Comparison of ENCODE assay signal across 3 cellular contexts in the genomic region with DNA sequence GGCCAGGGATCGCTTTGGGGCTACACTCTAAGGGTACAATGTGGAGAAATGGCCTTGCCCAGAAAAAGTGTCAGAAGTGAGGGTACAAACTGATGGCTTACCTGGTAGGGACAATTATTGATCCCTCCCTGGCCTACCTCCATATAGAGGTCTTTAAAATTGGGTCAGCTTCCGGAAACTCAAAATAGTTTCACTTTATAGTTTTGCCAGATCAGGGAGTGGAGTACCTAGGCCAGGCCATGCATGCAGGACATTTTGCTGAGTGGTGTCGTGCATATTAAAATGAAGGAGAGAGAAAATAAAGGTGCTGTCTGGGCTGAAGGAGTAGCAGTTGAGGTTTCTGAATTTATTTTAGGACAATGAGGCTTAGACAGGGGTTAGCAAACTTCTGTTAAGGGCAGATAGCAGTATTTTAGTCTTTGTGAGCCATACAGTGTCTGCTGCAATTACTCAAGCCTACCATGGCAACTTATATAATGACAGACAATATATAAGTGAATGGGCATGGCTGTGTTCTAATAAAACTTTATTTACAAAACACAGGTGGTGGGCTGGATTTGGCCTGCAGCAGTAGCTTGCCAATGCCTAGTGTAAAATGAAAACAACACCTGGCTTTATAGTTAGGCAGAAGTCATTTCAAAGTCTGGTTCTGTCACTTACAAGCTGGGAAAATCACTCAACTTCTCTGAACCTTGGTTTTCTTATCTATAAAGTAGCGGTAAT.
TF ChIP-seq lines count a peak whose summit lies in the region.

No MANE protein-coding gene starts in this region.

TF ChIP-seq in liver, 16 proteins besides CTCF, POLR2A, EP300 and RAD21:
- TF ChIP-seq TAF1 (conservative IDR thresholded peaks at IDR 0.05) (no peak), RXRA (IDR thresholded peaks at IDR 0.05) (peak in 1 of 2 donors; percentile 6), GABPA (IDR thresholded peaks at IDR 0.05 in 1 of 2, conservative IDR thresholded peaks at IDR 0.05 in 1 of 2) (no peak), HNF4G (IDR thresholded peaks at IDR 0.05) (no peak), EGR1 (IDR thresholded peaks at IDR 0.05; ENCODE audit: low read depth in 2 of 2) (no peak), FOXA1 (IDR thresholded peaks at IDR 0.05) (no peak), JUND (IDR thresholded peaks at IDR 0.05) (no peak), YY1 (IDR thresholded peaks at IDR 0.05) (no peak), FOXA2 (IDR thresholded peaks at IDR 0.05) (no peak), NR2F2 (IDR thresholded peaks at IDR 0.05) (no peak), HNF4A (conservative IDR thresholded peaks at IDR 0.05) (peak; percentile 3 to 17), SP1 (IDR thresholded peaks at IDR 0.05) (peak; percentile 31)
- TF ChIP-seq, protein P1, sequence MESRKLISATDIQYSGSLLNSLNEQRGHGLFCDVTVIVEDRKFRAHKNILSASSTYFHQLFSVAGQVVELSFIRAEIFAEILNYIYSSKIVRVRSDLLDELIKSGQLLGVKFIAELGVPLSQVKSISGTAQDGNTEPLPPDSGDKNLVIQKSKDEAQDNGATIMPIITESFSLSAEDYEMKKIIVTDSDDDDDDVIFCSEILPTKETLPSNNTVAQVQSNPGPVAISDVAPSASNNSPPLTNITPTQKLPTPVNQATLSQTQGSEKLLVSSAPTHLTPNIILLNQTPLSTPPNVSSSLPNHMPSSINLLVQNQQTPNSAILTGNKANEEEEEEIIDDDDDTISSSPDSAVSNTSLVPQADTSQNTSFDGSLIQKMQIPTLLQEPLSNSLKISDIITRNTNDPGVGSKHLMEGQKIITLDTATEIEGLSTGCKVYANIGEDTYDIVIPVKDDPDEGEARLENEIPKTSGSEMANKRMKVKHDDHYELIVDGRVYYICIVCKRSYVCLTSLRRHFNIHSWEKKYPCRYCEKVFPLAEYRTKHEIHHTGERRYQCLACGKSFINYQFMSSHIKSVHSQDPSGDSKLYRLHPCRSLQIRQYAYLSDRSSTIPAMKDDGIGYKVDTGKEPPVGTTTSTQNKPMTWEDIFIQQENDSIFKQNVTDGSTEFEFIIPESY (IDR thresholded peaks at IDR 0.05): no peak
- TF ChIP-seq, protein P2, sequence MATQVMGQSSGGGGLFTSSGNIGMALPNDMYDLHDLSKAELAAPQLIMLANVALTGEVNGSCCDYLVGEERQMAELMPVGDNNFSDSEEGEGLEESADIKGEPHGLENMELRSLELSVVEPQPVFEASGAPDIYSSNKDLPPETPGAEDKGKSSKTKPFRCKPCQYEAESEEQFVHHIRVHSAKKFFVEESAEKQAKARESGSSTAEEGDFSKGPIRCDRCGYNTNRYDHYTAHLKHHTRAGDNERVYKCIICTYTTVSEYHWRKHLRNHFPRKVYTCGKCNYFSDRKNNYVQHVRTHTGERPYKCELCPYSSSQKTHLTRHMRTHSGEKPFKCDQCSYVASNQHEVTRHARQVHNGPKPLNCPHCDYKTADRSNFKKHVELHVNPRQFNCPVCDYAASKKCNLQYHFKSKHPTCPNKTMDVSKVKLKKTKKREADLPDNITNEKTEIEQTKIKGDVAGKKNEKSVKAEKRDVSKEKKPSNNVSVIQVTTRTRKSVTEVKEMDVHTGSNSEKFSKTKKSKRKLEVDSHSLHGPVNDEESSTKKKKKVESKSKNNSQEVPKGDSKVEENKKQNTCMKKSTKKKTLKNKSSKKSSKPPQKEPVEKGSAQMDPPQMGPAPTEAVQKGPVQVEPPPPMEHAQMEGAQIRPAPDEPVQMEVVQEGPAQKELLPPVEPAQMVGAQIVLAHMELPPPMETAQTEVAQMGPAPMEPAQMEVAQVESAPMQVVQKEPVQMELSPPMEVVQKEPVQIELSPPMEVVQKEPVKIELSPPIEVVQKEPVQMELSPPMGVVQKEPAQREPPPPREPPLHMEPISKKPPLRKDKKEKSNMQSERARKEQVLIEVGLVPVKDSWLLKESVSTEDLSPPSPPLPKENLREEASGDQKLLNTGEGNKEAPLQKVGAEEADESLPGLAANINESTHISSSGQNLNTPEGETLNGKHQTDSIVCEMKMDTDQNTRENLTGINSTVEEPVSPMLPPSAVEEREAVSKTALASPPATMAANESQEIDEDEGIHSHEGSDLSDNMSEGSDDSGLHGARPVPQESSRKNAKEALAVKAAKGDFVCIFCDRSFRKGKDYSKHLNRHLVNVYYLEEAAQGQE (IDR thresholded peaks at IDR 0.05): no peak
- TF ChIP-seq, protein P3, sequence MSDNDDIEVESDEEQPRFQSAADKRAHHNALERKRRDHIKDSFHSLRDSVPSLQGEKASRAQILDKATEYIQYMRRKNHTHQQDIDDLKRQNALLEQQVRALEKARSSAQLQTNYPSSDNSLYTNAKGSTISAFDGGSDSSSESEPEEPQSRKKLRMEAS (IDR thresholded peaks at IDR 0.05): no peak
- TF ChIP-seq, protein P4, sequence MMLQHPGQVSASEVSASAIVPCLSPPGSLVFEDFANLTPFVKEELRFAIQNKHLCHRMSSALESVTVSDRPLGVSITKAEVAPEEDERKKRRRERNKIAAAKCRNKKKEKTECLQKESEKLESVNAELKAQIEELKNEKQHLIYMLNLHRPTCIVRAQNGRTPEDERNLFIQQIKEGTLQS (IDR thresholded peaks at IDR 0.05): no peak

TF ChIP-seq in HepG2, 621 proteins besides CTCF, POLR2A, EP300 and RAD21:
- TF ChIP-seq ZNF253 (CRISPR knock-in tag; IDR thresholded peaks at IDR 0.05; ENCODE audit: borderline replicate concordance) (no peak), RAD51 (IDR thresholded peaks at IDR 0.05; ENCODE audit: borderline replicate concordance) (no peak), ATF7-NPFF (CRISPR knock-in tag; IDR thresholded peaks at IDR 0.05; ENCODE audit: low read depth) (no peak), SETDB1 (CRISPR knock-in tag; IDR thresholded peaks at IDR 0.05; ENCODE audit: borderline replicate concordance) (no peak)

TF ChIP-seq in GM12878, 131 proteins besides CTCF, POLR2A, EP300 and RAD21:
- TF ChIP-seq, protein P5, sequence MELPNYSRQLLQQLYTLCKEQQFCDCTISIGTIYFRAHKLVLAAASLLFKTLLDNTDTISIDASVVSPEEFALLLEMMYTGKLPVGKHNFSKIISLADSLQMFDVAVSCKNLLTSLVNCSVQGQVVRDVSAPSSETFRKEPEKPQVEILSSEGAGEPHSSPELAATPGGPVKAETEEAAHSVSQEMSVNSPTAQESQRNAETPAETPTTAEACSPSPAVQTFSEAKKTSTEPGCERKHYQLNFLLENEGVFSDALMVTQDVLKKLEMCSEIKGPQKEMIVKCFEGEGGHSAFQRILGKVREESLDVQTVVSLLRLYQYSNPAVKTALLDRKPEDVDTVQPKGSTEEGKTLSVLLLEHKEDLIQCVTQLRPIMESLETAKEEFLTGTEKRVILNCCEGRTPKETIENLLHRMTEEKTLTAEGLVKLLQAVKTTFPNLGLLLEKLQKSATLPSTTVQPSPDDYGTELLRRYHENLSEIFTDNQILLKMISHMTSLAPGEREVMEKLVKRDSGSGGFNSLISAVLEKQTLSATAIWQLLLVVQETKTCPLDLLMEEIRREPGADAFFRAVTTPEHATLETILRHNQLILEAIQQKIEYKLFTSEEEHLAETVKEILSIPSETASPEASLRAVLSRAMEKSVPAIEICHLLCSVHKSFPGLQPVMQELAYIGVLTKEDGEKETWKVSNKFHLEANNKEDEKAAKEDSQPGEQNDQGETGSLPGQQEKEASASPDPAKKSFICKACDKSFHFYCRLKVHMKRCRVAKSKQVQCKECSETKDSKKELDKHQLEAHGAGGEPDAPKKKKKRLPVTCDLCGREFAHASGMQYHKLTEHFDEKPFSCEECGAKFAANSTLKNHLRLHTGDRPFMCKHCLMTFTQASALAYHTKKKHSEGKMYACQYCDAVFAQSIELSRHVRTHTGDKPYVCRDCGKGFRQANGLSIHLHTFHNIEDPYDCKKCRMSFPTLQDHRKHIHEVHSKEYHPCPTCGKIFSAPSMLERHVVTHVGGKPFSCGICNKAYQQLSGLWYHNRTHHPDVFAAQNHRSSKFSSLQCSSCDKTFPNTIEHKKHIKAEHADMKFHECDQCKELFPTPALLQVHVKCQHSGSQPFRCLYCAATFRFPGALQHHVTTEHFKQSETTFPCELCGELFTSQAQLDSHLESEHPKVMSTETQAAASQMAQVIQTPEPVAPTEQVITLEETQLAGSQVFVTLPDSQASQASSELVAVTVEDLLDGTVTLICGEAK (IDR thresholded peaks at IDR 0.05; ENCODE audit: borderline replicate concordance): peak; percentile 63
- TF ChIP-seq, protein P6, sequence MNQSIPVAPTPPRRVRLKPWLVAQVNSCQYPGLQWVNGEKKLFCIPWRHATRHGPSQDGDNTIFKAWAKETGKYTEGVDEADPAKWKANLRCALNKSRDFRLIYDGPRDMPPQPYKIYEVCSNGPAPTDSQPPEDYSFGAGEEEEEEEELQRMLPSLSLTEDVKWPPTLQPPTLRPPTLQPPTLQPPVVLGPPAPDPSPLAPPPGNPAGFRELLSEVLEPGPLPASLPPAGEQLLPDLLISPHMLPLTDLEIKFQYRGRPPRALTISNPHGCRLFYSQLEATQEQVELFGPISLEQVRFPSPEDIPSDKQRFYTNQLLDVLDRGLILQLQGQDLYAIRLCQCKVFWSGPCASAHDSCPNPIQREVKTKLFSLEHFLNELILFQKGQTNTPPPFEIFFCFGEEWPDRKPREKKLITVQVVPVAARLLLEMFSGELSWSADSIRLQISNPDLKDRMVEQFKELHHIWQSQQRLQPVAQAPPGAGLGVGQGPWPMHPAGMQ (IDR thresholded peaks at IDR 0.05; ENCODE audit: borderline replicate concordance): no peak
- TF ChIP-seq TBL1XR1 (IDR thresholded peaks at IDR 0.05; ENCODE audit: low read depth, low read length): no peak
